Comparison of ENCODE assay signal across 8 cellular contexts in the genomic region with DNA sequence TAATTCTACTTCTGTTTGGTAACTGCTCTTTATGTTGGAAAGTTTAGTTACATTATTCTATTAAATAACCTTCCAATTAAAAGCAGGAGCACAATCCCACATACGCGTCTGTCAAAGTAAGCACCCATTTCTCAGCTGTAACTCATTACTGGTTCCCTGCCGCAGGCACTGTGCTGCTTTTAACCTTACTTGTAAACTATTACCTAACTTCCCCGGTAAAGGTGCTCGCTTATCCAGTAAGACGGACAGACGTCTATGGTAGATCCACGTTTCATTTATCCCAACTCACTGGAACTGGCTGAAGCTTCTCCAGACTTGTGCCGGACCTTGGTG. TPM values are rescaled to one million over a fixed set of nuclear protein-coding genes. Genes with fewer than 3 reads are reported as not detected.
DNase-seq lines count a peak whose midpoint lies in the region; ATAC-seq lines count a peak whose summit lies in the region.

No MANE protein-coding gene starts in this region.

- peaks cover 2% of the 10 kb centered on the region for H3K27me3 ChIP-seq in CD4-positive, CD25-positive, alpha-beta regulatory T cell (ENCODE audit: control insufficient read depth, insufficient read depth, low read length)
- no peaks in the 10 kb centered on the region for H3K27me3 ChIP-seq in naive thymus-derived CD4-positive, alpha-beta T cell (ENCODE audit: control insufficient read depth in 2 of 2, insufficient read depth in 2 of 2, low read length in 2 of 2)

- H3K9me3 Mint-ChIP-seq in CD4-positive, CD25-positive, alpha-beta regulatory T cell = peaks cover 0 to 1% (median 0%) of the 10 kb centered on the region in 7 donors
- peaks cover 0 to 3% (median 0%) of the 10 kb centered on the region in 11 donors for H3K9me3 Mint-ChIP-seq in naive thymus-derived CD4-positive, alpha-beta T cell

- H3K27ac ChIP-seq in CD4-positive, CD25-positive, alpha-beta regulatory T cell (ENCODE audit: insufficient read depth, low read length, poor library complexity, severe bottlenecking) = peak overlapping the region; percentile 59
- peak overlapping the region; percentile 77 for H3K27ac ChIP-seq in cingulate gyrus (ENCODE audit: low read depth, low read length)
- peak overlapping the region; percentile 73 for H3K27ac ChIP-seq in naive thymus-derived CD4-positive, alpha-beta T cell (ENCODE audit: low read depth, low read length)

- intact Hi-C loops in naive thymus-derived CD4-positive, alpha-beta T cell (cut with micrococcal nuclease) = loop anchor here (1.0 to 10.0 kb wide), 10 partner anchors 39 to 2002 kb away; a partner anchor contains a TSS

- H3K4me1 ChIP-seq in CD4-positive, CD25-positive, alpha-beta regulatory T cell (ENCODE audit: control insufficient read depth, insufficient read depth, low read length, poor library complexity, severe bottlenecking) = peaks cover 13% of the 10 kb centered on the region
- peaks cover 15 to 18% of the 10 kb centered on the region in 2 donors for H3K4me1 ChIP-seq in naive thymus-derived CD4-positive, alpha-beta T cell (ENCODE audit: control insufficient read depth in 2 of 2, insufficient read depth in 2 of 2, low read length in 2 of 2)

- peak; percentile 5 to 10 for ATAC-seq in CD4-positive, CD25-positive, alpha-beta regulatory T cell (ENCODE audit: low read depth in 2 of 2)
- peak; percentile 1 for ATAC-seq in GM21360 (IDR thresholded peaks at IDR 0.05; ENCODE audit: unreplicated experiment)
- peak; percentile 26 for ATAC-seq in naive thymus-derived CD4-positive, alpha-beta T cell

- no peaks in the 10 kb centered on the region for H3K36me3 Mint-ChIP-seq in CD4-positive, CD25-positive, alpha-beta regulatory T cell
- peaks cover 0 to 10% (median 0%) of the 10 kb centered on the region in 5 donors for H3K36me3 Mint-ChIP-seq in naive thymus-derived CD4-positive, alpha-beta T cell

- CTCF ChIA-PET in naive thymus-derived CD4-positive, alpha-beta T cell (lab: Charles Lee) = interaction anchor here (0.7 to 1.6 kb wide), 5 partner anchors 9 to 199 kb away, joined by 3 to 7 read pairs (median 5); no protein-coding TSS in a partner anchor

- H3K4me1 Mint-ChIP-seq in CD4-positive, CD25-positive, alpha-beta regulatory T cell = peaks cover 4 to 31% (median 30%) of the 10 kb centered on the region in 4 donors
- peaks cover 19 to 55% (median 45%) of the 10 kb centered on the region in 7 donors for H3K4me1 Mint-ChIP-seq in naive thymus-derived CD4-positive, alpha-beta T cell

- H3K27ac Mint-ChIP-seq in CD4-positive, CD25-positive, alpha-beta regulatory T cell = peak overlapping the region; percentile 86 to 94 (median 92)
- H3K27ac Mint-ChIP-seq in naive thymus-derived CD4-positive, alpha-beta T cell = peak overlapping the region; percentile 86 to 97 (median 92)

- H3K4me3 ChIP-seq in CD4-positive, CD25-positive, alpha-beta regulatory T cell (ENCODE audit: low read depth, low read length) = peak overlapping the region; percentile 89
- H3K4me3 ChIP-seq in naive thymus-derived CD4-positive, alpha-beta T cell (ENCODE audit: low read length) = peak overlapping the region; percentile 98

- H3K4me3 Mint-ChIP-seq in CD4-positive, CD25-positive, alpha-beta regulatory T cell = peak overlapping the region; percentile 90 to 98 (median 94)
- H3K4me3 Mint-ChIP-seq in naive thymus-derived CD4-positive, alpha-beta T cell = peak overlapping the region; percentile 94 to 99 (median 98)

- no peaks in the 10 kb centered on the region for H3K27me3 Mint-ChIP-seq in CD4-positive, CD25-positive, alpha-beta regulatory T cell
- peaks cover 0 to 4% (median 0%) of the 10 kb centered on the region in 5 donors for H3K27me3 Mint-ChIP-seq in naive thymus-derived CD4-positive, alpha-beta T cell

- DNase-seq in CD4-positive, CD25-positive, alpha-beta regulatory T cell = no peak
- DNase-seq in HuH-7 (ENCODE audit: low spot score) (peak; percentile 3), NCI-H510A treated with DMSO at 0.1 percent for 48 hours (lab: John Stamatoyannopoulos, UW) (no peak), 8988T (no peak), DMS79 (lab: John Stamatoyannopoulos, UW) (no peak)
- DNase-seq in naive thymus-derived CD4-positive, alpha-beta T cell = no peak

- POLR2A ChIA-PET in naive thymus-derived CD4-positive, alpha-beta T cell (lab: Charles Lee) = interaction anchor here (0.9 to 1.8 kb wide), 6 partner anchors 10 to 120 kb away, joined by 3 to 6 read pairs (median 3); no protein-coding TSS in a partner anchor

- H3K9me3 ChIP-seq in CD4-positive, CD25-positive, alpha-beta regulatory T cell (ENCODE audit: control insufficient read depth in 2 of 2, low read length in 2 of 2) = no peaks in the 10 kb centered on the region
- H3K9me3 ChIP-seq in naive thymus-derived CD4-positive, alpha-beta T cell (ENCODE audit: control insufficient read depth in 2 of 3, low read length in 3 of 3) = no peaks in the 10 kb centered on the region

- H3K36me3 ChIP-seq in CD4-positive, CD25-positive, alpha-beta regulatory T cell (ENCODE audit: control insufficient read depth, insufficient read depth, low read length) = no peaks in the 10 kb centered on the region
- no peaks in the 10 kb centered on the region for H3K36me3 ChIP-seq in naive thymus-derived CD4-positive, alpha-beta T cell (ENCODE audit: control insufficient read depth in 2 of 3, insufficient read depth in 3 of 3, low read length in 3 of 3)

RNA-seq across cellular contexts. Expression of a gene that starts 0.5 kb away (rescaled TPM):
- total RNA-seq in CD4-positive, CD25-positive, alpha-beta regulatory T cell = 4.5 TPM
- 1 to 10 TPM; 2.1 to 3.6 (median 3.0) TPM for polyA plus RNA-seq in CD4-positive, CD25-positive, alpha-beta regulatory T cell
- total RNA-seq in naive thymus-derived CD4-positive, alpha-beta T cell = 1 to 10 TPM; 3.8 to 9.8 (median 8.2) TPM
- 1 to 10 TPM; 3.6 to 4.3 TPM for polyA plus RNA-seq in naive thymus-derived CD4-positive, alpha-beta T cell

RNA-seq across cellular contexts. Expression of a gene that starts 41.5 kb away (rescaled TPM):
- total RNA-seq in CD4-positive, CD25-positive, alpha-beta regulatory T cell = not detected
- under 1 TPM in 2 of 4 donors, not detected in 2; 0.14 to 0.20 TPM for polyA plus RNA-seq in CD4-positive, CD25-positive, alpha-beta regulatory T cell
- 1 to 10 TPM in 1 of 5 experiments, under 1 TPM in 2, not detected in 2; 0.59 to 1.4 (median 0.92) TPM for total RNA-seq in naive thymus-derived CD4-positive, alpha-beta T cell
- 1 to 10 TPM in 1 of 2 donors, under 1 TPM in 1; 0.50 to 1.7 TPM for polyA plus RNA-seq in naive thymus-derived CD4-positive, alpha-beta T cell
